1 cellular context compared by ENCODE assay signal in the genomic region with DNA sequence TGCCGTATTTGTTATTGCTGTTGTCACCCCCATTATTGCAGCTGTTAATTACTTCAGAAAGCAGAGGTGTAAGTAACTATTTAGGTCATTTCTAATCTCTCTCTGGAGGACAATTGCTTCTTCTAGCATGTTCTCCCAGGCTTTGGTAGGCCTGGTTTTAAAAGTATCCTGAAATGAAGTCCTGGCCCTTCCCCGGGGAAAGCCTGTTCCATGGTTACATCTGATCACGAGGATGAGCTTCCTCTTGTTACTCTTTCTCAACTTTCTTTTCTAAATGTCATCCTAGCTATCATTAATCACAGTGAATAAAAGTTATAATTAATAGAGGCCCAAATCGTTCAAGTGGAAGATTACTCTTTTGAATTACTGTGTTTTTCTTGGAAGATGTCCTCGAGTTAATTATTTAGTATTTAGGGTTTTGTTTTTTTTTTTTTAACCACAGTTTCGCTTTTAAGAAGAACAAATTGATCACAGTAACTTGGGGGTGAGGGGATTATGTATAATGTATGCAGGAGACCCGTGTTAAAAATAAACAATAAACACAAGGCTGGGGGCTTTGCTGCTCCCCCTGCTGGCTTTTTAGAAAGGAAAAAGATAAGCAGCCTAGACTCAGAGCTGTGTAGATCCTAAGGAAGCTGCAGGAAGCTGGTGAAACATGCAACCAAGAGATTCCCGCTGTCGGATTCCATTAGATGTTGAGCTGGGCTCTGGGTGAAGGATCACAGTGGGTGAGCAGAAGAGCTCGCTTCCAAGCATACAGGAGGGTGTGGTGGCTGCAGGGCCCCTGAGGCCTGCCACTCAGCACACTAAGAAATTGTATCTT.
A peak's percentile ranks its signal among the peaks of the same experiment; 100 is the strongest.
TF ChIP-seq lines count a peak whose summit lies in the region.

No MANE protein-coding gene starts in this region.

TF ChIP-seq in HepG2, 621 proteins besides CTCF, POLR2A, EP300 and RAD21:
- TF ChIP-seq, protein P1, sequence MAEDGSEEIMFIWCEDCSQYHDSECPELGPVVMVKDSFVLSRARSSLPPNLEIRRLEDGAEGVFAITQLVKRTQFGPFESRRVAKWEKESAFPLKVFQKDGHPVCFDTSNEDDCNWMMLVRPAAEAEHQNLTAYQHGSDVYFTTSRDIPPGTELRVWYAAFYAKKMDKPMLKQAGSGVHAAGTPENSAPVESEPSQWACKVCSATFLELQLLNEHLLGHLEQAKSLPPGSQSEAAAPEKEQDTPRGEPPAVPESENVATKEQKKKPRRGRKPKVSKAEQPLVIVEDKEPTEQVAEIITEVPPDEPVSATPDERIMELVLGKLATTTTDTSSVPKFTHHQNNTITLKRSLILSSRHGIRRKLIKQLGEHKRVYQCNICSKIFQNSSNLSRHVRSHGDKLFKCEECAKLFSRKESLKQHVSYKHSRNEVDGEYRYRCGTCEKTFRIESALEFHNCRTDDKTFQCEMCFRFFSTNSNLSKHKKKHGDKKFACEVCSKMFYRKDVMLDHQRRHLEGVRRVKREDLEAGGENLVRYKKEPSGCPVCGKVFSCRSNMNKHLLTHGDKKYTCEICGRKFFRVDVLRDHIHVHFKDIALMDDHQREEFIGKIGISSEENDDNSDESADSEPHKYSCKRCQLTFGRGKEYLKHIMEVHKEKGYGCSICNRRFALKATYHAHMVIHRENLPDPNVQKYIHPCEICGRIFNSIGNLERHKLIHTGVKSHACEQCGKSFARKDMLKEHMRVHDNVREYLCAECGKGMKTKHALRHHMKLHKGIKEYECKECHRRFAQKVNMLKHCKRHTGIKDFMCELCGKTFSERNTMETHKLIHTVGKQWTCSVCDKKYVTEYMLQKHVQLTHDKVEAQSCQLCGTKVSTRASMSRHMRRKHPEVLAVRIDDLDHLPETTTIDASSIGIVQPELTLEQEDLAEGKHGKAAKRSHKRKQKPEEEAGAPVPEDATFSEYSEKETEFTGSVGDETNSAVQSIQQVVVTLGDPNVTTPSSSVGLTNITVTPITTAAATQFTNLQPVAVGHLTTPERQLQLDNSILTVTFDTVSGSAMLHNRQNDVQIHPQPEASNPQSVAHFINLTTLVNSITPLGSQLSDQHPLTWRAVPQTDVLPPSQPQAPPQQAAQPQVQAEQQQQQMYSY (CRISPR knock-in tag; IDR thresholded peaks at IDR 0.05): no peak
- TF ChIP-seq ZNF292 (CRISPR knock-in tag; IDR thresholded peaks at IDR 0.05; ENCODE audit: borderline replicate concordance, low read depth) (no peak), RNF2 (conservative IDR thresholded peaks at IDR 0.05; ENCODE audit: low read depth) (no peak), STAG1 (CRISPR knock-in tag; IDR thresholded peaks at IDR 0.05) (peak; percentile 5; the same call in 1 of the 2 replicates)
